Comparison of ENCODE assay signal across 19 cellular contexts in the genomic region with DNA sequence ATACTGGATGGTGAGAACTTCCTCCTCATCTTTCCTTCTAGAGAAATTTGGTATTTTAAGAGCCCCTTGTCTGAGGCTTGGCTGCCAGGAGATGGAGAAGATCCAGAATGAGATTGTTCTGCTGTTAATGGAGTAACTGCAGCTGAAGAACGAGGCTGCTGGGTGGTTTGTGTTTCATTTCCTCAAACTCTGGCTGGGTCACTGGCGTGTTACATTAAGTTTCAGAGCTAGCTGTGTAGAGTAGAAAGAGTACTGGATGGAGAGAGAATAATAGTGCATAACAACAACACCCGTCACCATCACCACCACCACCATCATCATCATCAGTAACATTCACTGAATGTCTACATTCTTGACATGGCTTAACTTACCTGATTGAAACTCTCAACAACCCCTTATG.
DNase-seq lines count a peak whose midpoint lies in the region; ATAC-seq and TF ChIP-seq lines count a peak whose summit lies in the region.
"Had no signal": no experiment of that assay in that cellular context is flagged by ENCODE, and none has a peak within 500 bp of the region (broad histone marks: within the 10 kb centered on the region; RNA-seq: fewer than 3 reads in every experiment).

No MANE protein-coding gene starts in this region.

- H3K27ac Mint-ChIP-seq in mesothelial cell of epicardium = peak overlapping the region; percentile 28
- H3K27ac Mint-ChIP-seq: activated naive CD8-positive, alpha-beta T cell treated with anti-CD3 and anti-CD28 coated beads, Interleukin-2, amount 10 ng/mL, durations not matched to agents 7 days and 5 days had no signal

- no peak overlapping the region for H3K4me3 Mint-ChIP-seq in mesothelial cell of epicardium
- H3K4me3 Mint-ChIP-seq: activated naive CD8-positive, alpha-beta T cell treated with anti-CD3 and anti-CD28 coated beads, Interleukin-2, amount 10 ng/mL, durations not matched to agents 7 days and 5 days; activated T-cell treated with anti-CD3 and anti-CD28 coated beads, Interleukin-2, amount 50 U/mL, for 4 hours had no signal

- TF ChIP-seq CTCF in mesothelial cell of epicardium (IDR thresholded peaks at IDR 0.05; ENCODE audit: unreplicated experiment) = no peak

- ATAC-seq in GM18870 (IDR thresholded peaks at IDR 0.05; ENCODE audit: unreplicated experiment) = peak; percentile 73
- peak; percentile 51 for ATAC-seq in GM21619 (IDR thresholded peaks at IDR 0.05; ENCODE audit: unreplicated experiment)
- peak; percentile 69 for ATAC-seq in HG03565 (IDR thresholded peaks at IDR 0.05; ENCODE audit: unreplicated experiment)
- ATAC-seq in GM21528 (IDR thresholded peaks at IDR 0.05; ENCODE audit: low FRiP score, unreplicated experiment) = no peak
- ATAC-seq: activated T-cell treated with anti-CD3 and anti-CD28 coated beads, Interleukin-2, amount 50 U/mL, for 4 hours; PC-3 had no signal

- peaks cover 8% of the 10 kb centered on the region for H3K9me3 Mint-ChIP-seq in mesothelial cell of epicardium
- H3K9me3 Mint-ChIP-seq: activated naive CD8-positive, alpha-beta T cell treated with anti-CD3 and anti-CD28 coated beads, Interleukin-2, amount 10 ng/mL, durations not matched to agents 7 days and 5 days had no signal

- DNase-seq in mesothelial cell of epicardium (ENCODE audit: low spot score in 2 of 2, unreplicated experiment in 2 of 2) (no peak), COLO668 (lab: John Stamatoyannopoulos, UW; ENCODE audit: unreplicated experiment) (no peak), A172 (ENCODE audit: low spot score) (no peak)
- DNase-seq in stimulated activated CD4-positive, alpha-beta T cell treated with anti-CD3 and anti-CD28 coated beads, Interleukin-2, amount 100 ng/mL, for 48 hours = no peak
- DNase-seq: activated CD4-positive, alpha-beta T cell treated with anti-CD3 and anti-CD28 coated beads, Interleukin-2, amount 50 U/mL, for 48 hours; activated naive CD8-positive, alpha-beta T cell treated with anti-CD3 and anti-CD28 coated beads, Interleukin-2, amount 10 ng/mL, durations not matched to agents 7 days and 5 days; activated T-cell treated with anti-CD3 and anti-CD28 coated beads, Interleukin-2, amount 50 U/mL, for 4 hours; AML-193; dermis blood vessel endothelial cell; DMS153; esophagus squamous epithelium; KBM-7; mesendoderm; NCI-H1436; PC-3 had no signal

- H3K27me3 Mint-ChIP-seq in mesothelial cell of epicardium (ENCODE audit: low read depth) = no peaks in the 10 kb centered on the region
- H3K27me3 Mint-ChIP-seq: activated naive CD8-positive, alpha-beta T cell treated with anti-CD3 and anti-CD28 coated beads, Interleukin-2, amount 10 ng/mL, durations not matched to agents 7 days and 5 days had no signal

- peaks cover 11% of the 10 kb centered on the region for H3K36me3 Mint-ChIP-seq in mesothelial cell of epicardium
- H3K36me3 Mint-ChIP-seq: activated naive CD8-positive, alpha-beta T cell treated with anti-CD3 and anti-CD28 coated beads, Interleukin-2, amount 10 ng/mL, durations not matched to agents 7 days and 5 days had no signal

- H3K4me1 Mint-ChIP-seq in mesothelial cell of epicardium = peaks cover 42% of the 10 kb centered on the region
- H3K4me1 Mint-ChIP-seq: activated naive CD8-positive, alpha-beta T cell treated with anti-CD3 and anti-CD28 coated beads, Interleukin-2, amount 10 ng/mL, durations not matched to agents 7 days and 5 days had no signal
